1 cellular context compared by ENCODE assay signal in genomic region chr2:42823744-42824453, GRCh38.
TF ChIP-seq lines count a peak whose summit lies in the region.

No MANE protein-coding gene starts in this region.

TF ChIP-seq in H1, 55 proteins besides CTCF, POLR2A, EP300 and RAD21 (continued from another document):
- no peak for TF ChIP-seq RXRA (IDR thresholded peaks at IDR 0.05; ENCODE audit: insufficient read depth, low read depth, low read length)
- TF ChIP-seq ZNF274 (IDR thresholded peaks at IDR 0.05; ENCODE audit: borderline replicate concordance, extremely low read depth, low read length) = no peak
- no peak for TF ChIP-seq CHD2 (IDR thresholded peaks at IDR 0.05; ENCODE audit: low read length)
- TF ChIP-seq ATF2 (IDR thresholded peaks at IDR 0.05; ENCODE audit: low read length) = no peak
- no peak for TF ChIP-seq TAF7 (optimal IDR thresholded peaks at IDR 0.05; ENCODE audit: borderline replicate concordance, low read depth, low read length)
- TF ChIP-seq JUND (IDR thresholded peaks at IDR 0.05; ENCODE audit: low read length) = no peak
- no peak for TF ChIP-seq FOSL1 (IDR thresholded peaks at IDR 0.05; ENCODE audit: insufficient read depth, low read depth, low read length)
